In genomic region chr10:42637142-42637541, GRCh38 we compare ENCODE assay signal across 9 cellular contexts. TPM values are rescaled to one million over a fixed set of nuclear protein-coding genes. Genes with fewer than 3 reads are reported as not detected.
DNase-seq lines count a peak whose midpoint lies in the region; ATAC-seq and TF ChIP-seq lines count a peak whose summit lies in the region.
"Had no signal": no experiment of that assay in that cellular context is flagged by ENCODE, and none has a peak within 500 bp of the region (broad histone marks: within the 10 kb centered on the region; RNA-seq: fewer than 3 reads in every experiment).

No MANE protein-coding gene starts in this region.

- H3K9ac ChIP-seq in liver (ENCODE audit: low read depth in 1 of 2, low read length in 2 of 2), result no peak overlapping the region

- H3K36me3 ChIP-seq in liver (ENCODE audit: control insufficient read depth in 4 of 4, insufficient read depth in 3 of 4, low read depth in 1 of 4, low read length in 3 of 4) (peaks cover 0 to 2% (median 0%) of the 10 kb centered on the region in 4 donors), tibial artery (peaks cover 0 to 15% (median 7%) of the 10 kb centered on the region in 3 donors)

- DNase-seq in activated CD8-positive, alpha-beta memory T cell treated with anti-CD3 and anti-CD28 coated beads, Interleukin-2, amount 10 ng/mL, durations not matched to agents 7 days and 5 days, result no peak
- DNase-seq in activated CD8-positive, alpha-beta memory T cell treated with anti-CD3 and anti-CD28 coated beads, Interleukin-2, amount 50 U/mL, for 48 hours, result no peak
- DNase-seq in activated naive CD8-positive, alpha-beta T cell treated with anti-CD3 and anti-CD28 coated beads, Interleukin-2, amount 50 U/mL, for 24 hours, result no peak
- no peak for DNase-seq in tibial artery
- DNase-seq in MV-4-11 (lab: John Stamatoyannopoulos, UW), result no peak
- DNase-seq in RWPE1 (ENCODE audit: low spot score), result no peak
- DNase-seq: NCI-H446 treated with DMSO at 0.1 percent for 48 hours had no signal

- 52% methylated on average over 3 of the region's 3 CpGs for WGBS in liver

- H3K4me3 Mint-ChIP-seq in activated CD8-positive, alpha-beta memory T cell treated with anti-CD3 and anti-CD28 coated beads, Interleukin-2, amount 10 ng/mL, durations not matched to agents 7 days and 5 days, result peak overlapping the region; percentile 98
- H3K4me3 Mint-ChIP-seq in activated naive CD8-positive, alpha-beta T cell treated with anti-CD3 and anti-CD28 coated beads, Interleukin-2, amount 50 U/mL, for 24 hours, result peak overlapping the region; percentile 96

- H3K9me3 Mint-ChIP-seq in activated CD8-positive, alpha-beta memory T cell treated with anti-CD3 and anti-CD28 coated beads, Interleukin-2, amount 10 ng/mL, durations not matched to agents 7 days and 5 days (ENCODE audit: low read depth), result no peaks in the 10 kb centered on the region
- no peaks in the 10 kb centered on the region for H3K9me3 Mint-ChIP-seq in activated naive CD8-positive, alpha-beta T cell treated with anti-CD3 and anti-CD28 coated beads, Interleukin-2, amount 50 U/mL, for 24 hours

- H3K36me3 Mint-ChIP-seq in activated CD8-positive, alpha-beta memory T cell treated with anti-CD3 and anti-CD28 coated beads, Interleukin-2, amount 10 ng/mL, durations not matched to agents 7 days and 5 days, result peaks cover 31% of the 10 kb centered on the region
- H3K36me3 Mint-ChIP-seq in activated naive CD8-positive, alpha-beta T cell treated with anti-CD3 and anti-CD28 coated beads, Interleukin-2, amount 50 U/mL, for 24 hours (ENCODE audit: low read depth), result peaks cover 20% of the 10 kb centered on the region

- intact Hi-C loops in tibial artery (cut with DNase I; ENCODE audit: low total_unique reads), result no loop called here

- H3K4me1 ChIP-seq in liver (ENCODE audit: control insufficient read depth in 4 of 4, insufficient read depth in 4 of 4, low read length in 3 of 4) (peaks cover 2 to 34% (median 22%) of the 10 kb centered on the region in 4 donors), tibial artery (peaks cover 0 to 6% (median 3%) of the 10 kb centered on the region in 4 donors)

- H3K27me3 ChIP-seq in liver (ENCODE audit: control insufficient read depth in 4 of 4, insufficient read depth in 4 of 4, low read length in 3 of 4) (no peaks in the 10 kb centered on the region), tibial artery (no peaks in the 10 kb centered on the region)

- H3K4me3 ChIP-seq in liver (ENCODE audit: low read depth in 1 of 3, low read length in 3 of 3), result peak overlapping the region in 2 of 3 donors; percentile 77 to 86
- H3K4me3 ChIP-seq in tibial artery, result peak overlapping the region in 1 of 2 donors; percentile 69

- H3K27ac ChIP-seq in liver (ENCODE audit: low read depth in 1 of 2, low read length in 2 of 2), result peak overlapping the region; percentile 94 to 96
- H3K27ac ChIP-seq in tibial artery, result peak overlapping the region; percentile 81 to 92
- no peak overlapping the region for H3K27ac ChIP-seq in RWPE1

- no peaks in the 10 kb centered on the region for H3K9me3 ChIP-seq in liver (ENCODE audit: control insufficient read depth in 4 of 4, low read length in 3 of 4)
- no peaks in the 10 kb centered on the region for H3K9me3 ChIP-seq in tibial artery

- H3K27ac Mint-ChIP-seq in activated CD8-positive, alpha-beta memory T cell treated with anti-CD3 and anti-CD28 coated beads, Interleukin-2, amount 10 ng/mL, durations not matched to agents 7 days and 5 days, result peak overlapping the region; percentile 88
- peak overlapping the region; percentile 93 for H3K27ac Mint-ChIP-seq in activated naive CD8-positive, alpha-beta T cell treated with anti-CD3 and anti-CD28 coated beads, Interleukin-2, amount 50 U/mL, for 24 hours

- no peaks in the 10 kb centered on the region for H3K27me3 Mint-ChIP-seq in activated CD8-positive, alpha-beta memory T cell treated with anti-CD3 and anti-CD28 coated beads, Interleukin-2, amount 10 ng/mL, durations not matched to agents 7 days and 5 days
- no peaks in the 10 kb centered on the region for H3K27me3 Mint-ChIP-seq in activated naive CD8-positive, alpha-beta T cell treated with anti-CD3 and anti-CD28 coated beads, Interleukin-2, amount 50 U/mL, for 24 hours

- CTCF ChIA-PET in activated CD8-positive, alpha-beta memory T cell treated with anti-CD3 and anti-CD28 coated beads, Interleukin-2, amount 10 ng/mL, durations not matched to agents 7 days and 5 days (lab: Charles Lee), result no interaction called here
- CTCF ChIA-PET in RWPE1 (lab: Yijun Ruan, JAX), result interaction anchor here (0.5 kb wide), 1 partner anchor 116 kb away, joined by 3 read pairs; no protein-coding TSS in a partner anchor

- POLR2A ChIA-PET in RWPE1 (lab: Yijun Ruan, JAX; ENCODE audit: low non-redundant PET), result no interaction called here

- TF ChIP-seq CTCF in liver (IDR thresholded peaks at IDR 0.05; ENCODE audit: low read depth, low read length, missing input control), result no peak
- no peak for TF ChIP-seq CTCF in tibial artery (IDR thresholded peaks at IDR 0.05)
- TF ChIP-seq CTCF in RWPE1 (conservative IDR thresholded peaks at IDR 0.05; ENCODE audit: low read depth), result no peak

- peaks cover 36% of the 10 kb centered on the region for H3K4me1 Mint-ChIP-seq in activated CD8-positive, alpha-beta memory T cell treated with anti-CD3 and anti-CD28 coated beads, Interleukin-2, amount 10 ng/mL, durations not matched to agents 7 days and 5 days
- H3K4me1 Mint-ChIP-seq in activated naive CD8-positive, alpha-beta T cell treated with anti-CD3 and anti-CD28 coated beads, Interleukin-2, amount 50 U/mL, for 24 hours, result peaks cover 33% of the 10 kb centered on the region

- no peak for ATAC-seq in activated CD8-positive, alpha-beta memory T cell treated with anti-CD3 and anti-CD28 coated beads, Interleukin-2, amount 10 ng/mL, durations not matched to agents 7 days and 5 days
- no peak for ATAC-seq in activated naive CD8-positive, alpha-beta T cell treated with anti-CD3 and anti-CD28 coated beads, Interleukin-2, amount 50 U/mL, for 24 hours
- ATAC-seq in HG03175 (IDR thresholded peaks at IDR 0.05; ENCODE audit: unreplicated experiment), result no peak

- no peak for TF ChIP-seq RAD21 in liver (IDR thresholded peaks at IDR 0.05)

TF ChIP-seq in liver, 16 proteins besides CTCF, POLR2A, EP300 and RAD21:
- TF ChIP-seq HNF4A (conservative IDR thresholded peaks at IDR 0.05) (peak in 1 of 2 donors; percentile 45), FOXA1 (IDR thresholded peaks at IDR 0.05) (no peak), FOXA2 (IDR thresholded peaks at IDR 0.05) (no peak), ZBTB33 (IDR thresholded peaks at IDR 0.05) (no peak)

RNA-seq across cellular contexts. Expression of gene ZNF33B, which starts 1.2 kb away (rescaled TPM):
- total RNA-seq in activated CD8-positive, alpha-beta memory T cell treated with anti-CD3 and anti-CD28 coated beads, Interleukin-2, amount 10 ng/mL, durations not matched to agents 7 days and 5 days, result 10 to 100 TPM; 15.6 to 16.5 TPM
- total RNA-seq in liver, result 10 to 100 TPM; 10.0 to 16.0 TPM
- polyA plus RNA-seq in liver, result 1 to 10 TPM; 5.6 to 7.0 TPM
